Comparison of ENCODE assay signal across 9 cellular contexts in genomic region chr7:129949292-129950133, GRCh38. TPM values are rescaled to one million over a fixed set of nuclear protein-coding genes. Genes with fewer than 3 reads are reported as not detected.
DNase-seq lines count a peak whose midpoint lies in the region; ATAC-seq and TF ChIP-seq lines count a peak whose summit lies in the region.
"Had no signal": no experiment of that assay in that cellular context is flagged by ENCODE, and none has a peak within 500 bp of the region (broad histone marks: within the 10 kb centered on the region; RNA-seq: fewer than 3 reads in every experiment).

No MANE protein-coding gene starts in this region.

- peaks cover 17% of the 10 kb centered on the region for H3K36me3 Mint-ChIP-seq in activated CD4-positive, alpha-beta memory T cell treated with anti-CD3 and anti-CD28 coated beads, Interleukin-2, amount 10 ng/mL, durations not matched to agents 7 days and 5 days (ENCODE audit: low read depth)

- H4K20me1 ChIP-seq in KMS-11 (ENCODE audit: insufficient read depth) = peaks cover 5% of the 10 kb centered on the region

- intact Hi-C loops in ovary (cut with DNase I) = no loop called here

- H3K36me3 ChIP-seq in KMS-11 (ENCODE audit: insufficient read depth) (peaks cover 8% of the 10 kb centered on the region; the same call in 1 of the 2 replicates), ovary (no peaks in the 10 kb centered on the region)

- POLR2A ChIA-PET in activated CD4-positive, alpha-beta memory T cell treated with anti-CD3 and anti-CD28 coated beads, Interleukin-2, amount 10 ng/mL, durations not matched to agents 7 days and 5 days (lab: Charles Lee) = interaction anchor here (0.9 to 1.6 kb wide), 9 partner anchors 9 to 515 kb away, joined by 3 to 6 read pairs (median 4); partner anchors contain the start of genes STRIP2 and TMEM209

- H3K9me3 ChIP-seq in ovary = no peaks in the 10 kb centered on the region

- CTCF ChIA-PET in activated CD4-positive, alpha-beta memory T cell treated with anti-CD3 and anti-CD28 coated beads, Interleukin-2, amount 10 ng/mL, durations not matched to agents 7 days and 5 days (lab: Charles Lee) = interaction anchor here (1.0 to 2.3 kb wide), 4 partner anchors 55 to 124 kb away, joined by 3 to 9 read pairs (median 6); no protein-coding TSS in a partner anchor

- H3K4me3 Mint-ChIP-seq in activated CD4-positive, alpha-beta memory T cell treated with anti-CD3 and anti-CD28 coated beads, Interleukin-2, amount 10 ng/mL, durations not matched to agents 7 days and 5 days = no peak overlapping the region
- H3K4me3 Mint-ChIP-seq: activated naive CD4-positive, alpha-beta T cell treated with anti-CD3 and anti-CD28 coated beads, Interleukin-2, amount 50 U/mL, for 24 hours had no signal

- peak overlapping the region; percentile 95 for H3K4me2 ChIP-seq in KMS-11

- peaks cover 42% of the 10 kb centered on the region for H3K4me1 ChIP-seq in KMS-11 (ENCODE audit: low read depth, poor library complexity, severe bottlenecking)
- peaks cover 7% of the 10 kb centered on the region for H3K4me1 ChIP-seq in ovary (ENCODE audit: insufficient read depth)

- TF ChIP-seq EP300 in ovary (IDR thresholded peaks at IDR 0.05) = no peak

- peak; percentile 15 for TF ChIP-seq POLR2A in ovary (IDR thresholded peaks at IDR 0.05)

- H3K27me3 ChIP-seq in KMS-11 (ENCODE audit: insufficient read depth, low read depth) = no peaks in the 10 kb centered on the region
- no peaks in the 10 kb centered on the region for H3K27me3 ChIP-seq in ovary

- H3K9ac ChIP-seq in KMS-11 = peak overlapping the region; percentile 85

- H3K79me2 ChIP-seq in KMS-11 (ENCODE audit: insufficient read depth, low read depth) = peaks cover 82% of the 10 kb centered on the region

- TF ChIP-seq CTCF in KMS-11 (conservative IDR thresholded peaks at IDR 0.05; ENCODE audit: low read depth, low read length) = no peak
- TF ChIP-seq CTCF in ovary (IDR thresholded peaks at IDR 0.05) = no peak

- H2AFZ ChIP-seq in KMS-11 (ENCODE audit: low read depth) = no peak overlapping the region

- H3K27me3 Mint-ChIP-seq in activated CD4-positive, alpha-beta memory T cell treated with anti-CD3 and anti-CD28 coated beads, Interleukin-2, amount 10 ng/mL, durations not matched to agents 7 days and 5 days = no peaks in the 10 kb centered on the region
- H3K27me3 Mint-ChIP-seq: activated naive CD4-positive, alpha-beta T cell treated with anti-CD3 and anti-CD28 coated beads, Interleukin-2, amount 50 U/mL, for 24 hours had no signal

- no peaks in the 10 kb centered on the region for H3K9me3 Mint-ChIP-seq in activated CD4-positive, alpha-beta memory T cell treated with anti-CD3 and anti-CD28 coated beads, Interleukin-2, amount 10 ng/mL, durations not matched to agents 7 days and 5 days
- H3K9me3 Mint-ChIP-seq: activated naive CD4-positive, alpha-beta T cell treated with anti-CD3 and anti-CD28 coated beads, Interleukin-2, amount 50 U/mL, for 24 hours had no signal

- ATAC-seq in GM19463 (IDR thresholded peaks at IDR 0.05; ENCODE audit: unreplicated experiment) (peak; percentile 35), HG03108 (IDR thresholded peaks at IDR 0.05; ENCODE audit: unreplicated experiment) (no peak)

- H3K27ac Mint-ChIP-seq in activated CD4-positive, alpha-beta memory T cell treated with anti-CD3 and anti-CD28 coated beads, Interleukin-2, amount 10 ng/mL, durations not matched to agents 7 days and 5 days = no peak overlapping the region
- H3K27ac Mint-ChIP-seq: activated naive CD4-positive, alpha-beta T cell treated with anti-CD3 and anti-CD28 coated beads, Interleukin-2, amount 50 U/mL, for 24 hours had no signal

- H3K27ac ChIP-seq in KMS-11 = peak overlapping the region; percentile 81
- peak overlapping the region; percentile 51 to 89 for H3K27ac ChIP-seq in ovary

- DNase-seq in DMS53 (lab: John Stamatoyannopoulos, UW) (peak; percentile 84), foreskin melanocyte (peak; percentile 61), ovary (peak in 4 of 5 donors; percentile 37 to 43 (median 40)), GOT3 (lab: John Stamatoyannopoulos, UW) (no peak)
- DNase-seq in activated CD4-positive, alpha-beta memory T cell treated with anti-CD3 and anti-CD28 coated beads, Interleukin-2, amount 10 ng/mL, durations not matched to agents 7 days and 5 days = peak; percentile 31

- peaks cover 17% of the 10 kb centered on the region for H3K4me1 Mint-ChIP-seq in activated CD4-positive, alpha-beta memory T cell treated with anti-CD3 and anti-CD28 coated beads, Interleukin-2, amount 10 ng/mL, durations not matched to agents 7 days and 5 days

- H3K4me3 ChIP-seq in KMS-11 (IDR thresholded peaks at IDR 0.05; ENCODE audit: insufficient read depth, low read depth, low read length) (peak overlapping the region; percentile 63), ovary (peak overlapping the region; percentile 79)

- WGBS in ovary, 3 donors = 1 to 6% (median 5%) methylated on average over 10 of the region's 10 CpGs

RNA-seq across cellular contexts. Expression of gene UBE2H, which starts 3.2 kb away (rescaled TPM):
- 10 to 100 TPM; 57.9 to 58.4 TPM for total RNA-seq in activated CD4-positive, alpha-beta memory T cell treated with anti-CD3 and anti-CD28 coated beads, Interleukin-2, amount 10 ng/mL, durations not matched to agents 7 days and 5 days
- total RNA-seq in ovary = 100 to 1,000 TPM in 1 of 7 donors, 10 to 100 TPM in 6; 57.7 to 101 (median 64.7) TPM
- 100 to 1,000 TPM in 1 of 2 donors, 10 to 100 TPM in 1; 38.1 to 149 TPM for polyA plus RNA-seq in ovary
